ENCODE assay signal across 1 cellular context in genomic region chrX:66001596-66001995, GRCh38.
TF ChIP-seq lines count a peak whose summit lies in the region.

No MANE protein-coding gene starts in this region.

TF ChIP-seq in GM12878, 131 proteins besides CTCF, POLR2A, EP300 and RAD21:
- no peak for TF ChIP-seq ZNF274 (IDR thresholded peaks at IDR 0.05; ENCODE audit: insufficient read depth, insufficient read length)
- no peak for TF ChIP-seq HDAC6 (IDR thresholded peaks at IDR 0.05; ENCODE audit: unreplicated experiment)
- TF ChIP-seq, protein P1, sequence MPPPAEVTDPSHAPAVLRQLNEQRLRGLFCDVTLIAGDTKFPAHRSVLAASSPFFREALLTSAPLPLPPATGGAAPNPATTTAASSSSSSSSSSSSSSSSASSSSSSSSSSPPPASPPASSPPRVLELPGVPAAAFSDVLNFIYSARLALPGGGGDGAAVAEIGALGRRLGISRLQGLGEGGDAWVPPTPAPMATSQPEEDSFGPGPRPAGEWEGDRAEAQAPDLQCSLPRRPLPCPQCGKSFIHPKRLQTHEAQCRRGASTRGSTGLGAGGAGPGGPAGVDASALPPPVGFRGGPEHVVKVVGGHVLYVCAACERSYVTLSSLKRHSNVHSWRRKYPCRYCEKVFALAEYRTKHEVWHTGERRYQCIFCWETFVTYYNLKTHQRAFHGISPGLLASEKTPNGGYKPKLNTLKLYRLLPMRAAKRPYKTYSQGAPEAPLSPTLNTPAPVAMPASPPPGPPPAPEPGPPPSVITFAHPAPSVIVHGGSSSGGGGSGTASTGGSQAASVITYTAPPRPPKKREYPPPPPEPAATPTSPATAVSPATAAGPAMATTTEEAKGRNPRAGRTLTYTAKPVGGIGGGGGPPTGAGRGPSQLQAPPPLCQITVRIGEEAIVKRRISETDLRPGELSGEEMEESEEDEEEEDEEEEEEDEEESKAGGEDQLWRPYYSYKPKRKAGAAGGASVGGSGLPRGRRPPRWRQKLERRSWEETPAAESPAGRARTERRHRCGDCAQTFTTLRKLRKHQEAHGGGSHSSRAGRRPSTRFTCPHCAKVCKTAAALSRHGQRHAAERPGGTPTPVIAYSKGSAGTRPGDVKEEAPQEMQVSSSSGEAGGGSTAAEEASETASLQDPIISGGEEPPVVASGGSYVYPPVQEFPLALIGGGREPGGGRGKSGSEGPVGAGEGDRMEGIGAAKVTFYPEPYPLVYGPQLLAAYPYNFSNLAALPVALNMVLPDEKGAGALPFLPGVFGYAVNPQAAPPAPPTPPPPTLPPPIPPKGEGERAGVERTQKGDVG (CRISPR knock-in tag; IDR thresholded peaks at IDR 0.05), result no peak
- no peak for TF ChIP-seq BRCA1 (IDR thresholded peaks at IDR 0.05; ENCODE audit: low read depth, low read length)
- no peak for TF ChIP-seq CREB1 (IDR thresholded peaks at IDR 0.05; ENCODE audit: low read depth)
- TF ChIP-seq EED (IDR thresholded peaks at IDR 0.05; ENCODE audit: low read depth), result no peak
- TF ChIP-seq KLF5 (IDR thresholded peaks at IDR 0.05; ENCODE audit: partially characterized antibody), result no peak
- TF ChIP-seq TCF12 (IDR thresholded peaks at IDR 0.05; ENCODE audit: low read depth, low read length), result no peak
- no peak for TF ChIP-seq MYC (IDR thresholded peaks at IDR 0.05; ENCODE audit: insufficient read depth, insufficient read length, insufficient replicate concordance, low read length, severe bottlenecking)
- TF ChIP-seq PBX3 (IDR thresholded peaks at IDR 0.05; ENCODE audit: insufficient replicate concordance, low read depth, low read length), result no peak
- no peak for TF ChIP-seq NFIC (IDR thresholded peaks at IDR 0.05; ENCODE audit: low read depth, low read length)
- TF ChIP-seq YY1 (IDR thresholded peaks at IDR 0.05; ENCODE audit: low read depth, low read length), result no peak
- TF ChIP-seq GABPA (IDR thresholded peaks at IDR 0.05; ENCODE audit: low read depth), result no peak
